In the genomic region with DNA sequence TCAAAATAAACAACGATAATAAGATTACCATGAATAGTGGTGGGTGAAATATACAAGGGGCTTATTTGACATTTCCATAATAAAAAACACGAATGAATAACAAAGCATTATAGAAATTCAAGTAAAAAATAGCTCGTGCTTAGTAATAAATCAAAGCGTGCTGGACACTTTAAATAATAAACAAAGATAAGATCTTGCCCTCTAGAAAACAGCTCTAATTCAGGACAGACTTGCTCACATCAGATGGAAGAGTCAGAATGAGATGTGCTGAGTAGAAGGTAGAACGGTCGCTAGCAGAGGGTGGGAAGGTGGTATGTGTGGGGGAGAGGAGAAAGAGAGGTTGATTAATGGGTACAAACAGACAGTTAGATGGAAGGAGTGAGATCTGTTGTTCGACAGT, we compare ENCODE assay signal across 28 cellular contexts.
"Had no signal": no experiment of that assay in that cellular context is flagged by ENCODE, and none has a peak within 500 bp of the region (broad histone marks: within the 10 kb centered on the region; RNA-seq: fewer than 3 reads in every experiment).

No MANE protein-coding gene starts in this region.

- H3K4me3 ChIP-seq: left ventricle myocardium inferior, lung, neural progenitor cell, spleen, suprapubic skin, thoracic aorta, tibial artery, uterus had no signal

- H3K36me3 ChIP-seq: left ventricle myocardium inferior, neural progenitor cell, neutrophil, spleen, suprapubic skin, thoracic aorta, tibial artery, uterus had no signal

- H3K4me3 Mint-ChIP-seq: mesothelial cell of epicardium; naive thymus-derived CD4-positive, alpha-beta T cell; natural killer cell treated with Interleukin-12 subunit alpha and Interleukin-12 subunit beta and Interleukin-15 and Interleukin-18, amount 100 ng/mL, for 72 hours; neural progenitor cell; stimulated activated effector memory CD8-positive, alpha-beta T cell treated with anti-CD3 and anti-CD28 coated beads, Interleukin-12 subunit alpha, Interleukin-12 subunit beta, amount 100 ng/mL, for 72 hours; stimulated activated naive CD8-positive, alpha-beta T cell treated with anti-CD3 and anti-CD28 coated beads, Interleukin-15, Interleukin-2, amounts not matched to agents 100 ng/mL and 50 ng/mL, for 24 hours; type B pancreatic cell had no signal

- H3K27ac Mint-ChIP-seq: mesothelial cell of epicardium; naive thymus-derived CD4-positive, alpha-beta T cell; natural killer cell treated with Interleukin-12 subunit alpha and Interleukin-12 subunit beta and Interleukin-15 and Interleukin-18, amount 100 ng/mL, for 72 hours; neural progenitor cell; progenitor cell of endocrine pancreas; stimulated activated effector memory CD8-positive, alpha-beta T cell treated with anti-CD3 and anti-CD28 coated beads, Interleukin-12 subunit alpha, Interleukin-12 subunit beta, amount 100 ng/mL, for 72 hours; stimulated activated naive CD8-positive, alpha-beta T cell treated with anti-CD3 and anti-CD28 coated beads, Interleukin-15, Interleukin-2, amounts not matched to agents 100 ng/mL and 50 ng/mL, for 24 hours; type B pancreatic cell had no signal

- ATAC-seq: left colon; naive thymus-derived CD4-positive, alpha-beta T cell; natural killer cell treated with Interleukin-12 subunit alpha and Interleukin-12 subunit beta and Interleukin-15 and Interleukin-18, amount 100 ng/mL, for 72 hours; right cardiac atrium; sciatic nerve; stimulated activated effector memory CD8-positive, alpha-beta T cell treated with anti-CD3 and anti-CD28 coated beads, Interleukin-12 subunit alpha, Interleukin-12 subunit beta, amount 100 ng/mL, for 72 hours had no signal

- H3K4me1 ChIP-seq: neural progenitor cell, suprapubic skin, tibial artery, uterus had no signal

- H3K27me3 ChIP-seq: neural progenitor cell, neutrophil, spleen, suprapubic skin, tibial artery, uterus had no signal

- H3K36me3 Mint-ChIP-seq: mesothelial cell of epicardium; naive thymus-derived CD4-positive, alpha-beta T cell; natural killer cell treated with Interleukin-12 subunit alpha and Interleukin-12 subunit beta and Interleukin-15 and Interleukin-18, amount 100 ng/mL, for 72 hours; neural progenitor cell; stimulated activated effector memory CD8-positive, alpha-beta T cell treated with anti-CD3 and anti-CD28 coated beads, Interleukin-12 subunit alpha, Interleukin-12 subunit beta, amount 100 ng/mL, for 72 hours; type B pancreatic cell had no signal

- H3K9me3 ChIP-seq: left ventricle myocardium inferior, neutrophil, suprapubic skin, thoracic aorta, tibial artery, uterus had no signal

- H3K27me3 Mint-ChIP-seq: progenitor cell of endocrine pancreas; stimulated activated naive CD8-positive, alpha-beta T cell treated with anti-CD3 and anti-CD28 coated beads, Interleukin-15, Interleukin-2, amounts not matched to agents 100 ng/mL and 50 ng/mL, for 24 hours had no signal

- H3K9me3 Mint-ChIP-seq: naive thymus-derived CD4-positive, alpha-beta T cell; natural killer cell treated with Interleukin-12 subunit alpha and Interleukin-12 subunit beta and Interleukin-15 and Interleukin-18, amount 100 ng/mL, for 72 hours; neural progenitor cell; stimulated activated effector memory CD8-positive, alpha-beta T cell treated with anti-CD3 and anti-CD28 coated beads, Interleukin-12 subunit alpha, Interleukin-12 subunit beta, amount 100 ng/mL, for 72 hours; stimulated activated naive CD8-positive, alpha-beta T cell treated with anti-CD3 and anti-CD28 coated beads, Interleukin-15, Interleukin-2, amounts not matched to agents 100 ng/mL and 50 ng/mL, for 24 hours; type B pancreatic cell had no signal

- H3K27ac ChIP-seq: left ventricle myocardium inferior, neural progenitor cell, neutrophil, parathyroid adenoma, spleen, suprapubic skin, thoracic aorta, tibial artery, uterus had no signal

- DNase-seq: hippocampal formation; kidney glomerular epithelial cell; left colon; left ventricle myocardium inferior; mesendoderm; naive thymus-derived CD4-positive, alpha-beta T cell; occipital lobe; retina; right cardiac atrium; small intestine; spleen; stimulated activated CD4-positive, alpha-beta T cell treated with anti-CD3 and anti-CD28 coated beads, Interleukin-4, amount 100 ng/mL, for 24 hours; stimulated activated naive CD4-positive, alpha-beta T cell; tibial artery; uterus had no signal
